In genomic region chr5:80090884-80091166, GRCh38 we compare ENCODE assay signal across 31 cellular contexts.
"Had no signal": no experiment of that assay in that cellular context is flagged by ENCODE, and none has a peak within 500 bp of the region (broad histone marks: within the 10 kb centered on the region; RNA-seq: fewer than 3 reads in every experiment).

No MANE protein-coding gene starts in this region.

- H3K27me3 Mint-ChIP-seq: activated CD4-positive, alpha-beta T cell treated with anti-CD3 and anti-CD28 coated beads, Interleukin-2, amount 10 ng/mL, durations not matched to agents 24 days and 14 days; activated CD8-positive, alpha-beta T cell treated with anti-CD3 and anti-CD28 coated beads for 36 hours; activated T-helper 17 cell treated with anti-CD3 and anti-CD28 coated beads, Interleukin-2, amount 50 U/mL, for 72 hours had no signal

- H3K36me3 ChIP-seq: adrenal gland, breast epithelium, Peyer's patch, SJSA1 had no signal

- H3K27me3 ChIP-seq: adrenal gland, body of pancreas, breast epithelium, Peyer's patch had no signal

- H3K4me1 ChIP-seq: adrenal gland, breast epithelium, Peyer's patch, SJSA1 had no signal

- H3K4me3 ChIP-seq: adrenal gland, body of pancreas, breast epithelium, Peyer's patch, SJSA1 had no signal

- H3K36me3 Mint-ChIP-seq: activated naive CD4-positive, alpha-beta T cell treated with anti-CD3 and anti-CD28 coated beads, Interleukin-2, amount 50 U/mL, for 72 hours had no signal

- ATAC-seq: activated CD8-positive, alpha-beta T cell treated with anti-CD3 and anti-CD28 coated beads for 36 hours; activated naive CD4-positive, alpha-beta T cell treated with anti-CD3 and anti-CD28 coated beads, Interleukin-2, amount 50 U/mL, for 72 hours; activated T-cell treated with anti-CD3 and anti-CD28 coated beads, Interleukin-2, amount 50 U/mL, for 72 hours; activated T-helper 17 cell treated with anti-CD3 and anti-CD28 coated beads, Interleukin-2, amount 50 U/mL, for 72 hours; body of pancreas had no signal

- H3K27ac Mint-ChIP-seq: activated CD4-positive, alpha-beta T cell treated with anti-CD3 and anti-CD28 coated beads, Interleukin-2, amount 10 ng/mL, durations not matched to agents 24 days and 14 days; activated CD8-positive, alpha-beta T cell treated with anti-CD3 and anti-CD28 coated beads for 36 hours; activated T-cell treated with anti-CD3 and anti-CD28 coated beads, Interleukin-2, amount 50 U/mL, for 72 hours had no signal

- DNase-seq: activated CD4-positive, alpha-beta T cell treated with anti-CD3 and anti-CD28 coated beads for 1 hour; activated CD4-positive, alpha-beta T cell treated with anti-CD3 and anti-CD28 coated beads, Interleukin-2, amount 10 ng/mL, durations not matched to agents 24 days and 14 days; activated CD4-positive, alpha-beta T cell treated with anti-CD3 and anti-CD28 coated beads, Interleukin-2, amount 50 U/mL, for 4 hours; activated CD4-positive, CD25-positive, alpha-beta regulatory T cell; activated CD8-positive, alpha-beta T cell treated with anti-CD3 and anti-CD28 coated beads for 36 hours; activated effector memory CD4-positive, alpha-beta T cell treated with anti-CD3 and anti-CD28 coated beads, Interleukin-2, amount 50 U/mL, for 16 hours; activated naive CD4-positive, alpha-beta T cell; activated T-cell treated with anti-CD3 and anti-CD28 coated beads, Interleukin-2, amount 50 U/mL, for 1 hour; activated T-cell treated with anti-CD3 and anti-CD28 coated beads, Interleukin-2, amount 50 U/mL, for 72 hours; adrenal gland; body of pancreas; MM.1S; NCI-H1092; NCI-H1436 treated with DMSO at 0.1 percent for 48 hours; NCI-H1694 treated with DMSO at 0.1 percent for 48 hours; NCI-H2029; NCI-H345; NCI-H524 treated with DMSO at 0.1 percent for 48 hours; Peyer's patch; RPMI8226; SHP77 treated with DMSO at 0.1 percent for 48 hours; SW 1271; T-helper 1 cell; T-helper 2 cell; T-helper 9 cell had no signal

- H3K9me3 Mint-ChIP-seq: activated CD4-positive, alpha-beta T cell treated with anti-CD3 and anti-CD28 coated beads, Interleukin-2, amount 10 ng/mL, durations not matched to agents 24 days and 14 days; activated CD8-positive, alpha-beta T cell treated with anti-CD3 and anti-CD28 coated beads for 36 hours; activated naive CD4-positive, alpha-beta T cell treated with anti-CD3 and anti-CD28 coated beads, Interleukin-2, amount 50 U/mL, for 72 hours; activated T-cell treated with anti-CD3 and anti-CD28 coated beads, Interleukin-2, amount 50 U/mL, for 72 hours; activated T-helper 17 cell treated with anti-CD3 and anti-CD28 coated beads, Interleukin-2, amount 50 U/mL, for 72 hours had no signal

- FAIRE-seq: astrocyte had no signal

- H3K27ac ChIP-seq: adrenal gland, body of pancreas, breast epithelium, Peyer's patch, SJSA1, VCaP had no signal

- H3K9me3 ChIP-seq: adrenal gland, body of pancreas, breast epithelium, Peyer's patch, SJSA1 had no signal

- H3K4me3 Mint-ChIP-seq: activated CD4-positive, alpha-beta T cell treated with anti-CD3 and anti-CD28 coated beads, Interleukin-2, amount 10 ng/mL, durations not matched to agents 24 days and 14 days; activated CD8-positive, alpha-beta T cell treated with anti-CD3 and anti-CD28 coated beads for 36 hours; activated T-cell treated with anti-CD3 and anti-CD28 coated beads, Interleukin-2, amount 50 U/mL, for 72 hours had no signal
